Comparison of ENCODE assay signal across 29 cellular contexts in the genomic region with DNA sequence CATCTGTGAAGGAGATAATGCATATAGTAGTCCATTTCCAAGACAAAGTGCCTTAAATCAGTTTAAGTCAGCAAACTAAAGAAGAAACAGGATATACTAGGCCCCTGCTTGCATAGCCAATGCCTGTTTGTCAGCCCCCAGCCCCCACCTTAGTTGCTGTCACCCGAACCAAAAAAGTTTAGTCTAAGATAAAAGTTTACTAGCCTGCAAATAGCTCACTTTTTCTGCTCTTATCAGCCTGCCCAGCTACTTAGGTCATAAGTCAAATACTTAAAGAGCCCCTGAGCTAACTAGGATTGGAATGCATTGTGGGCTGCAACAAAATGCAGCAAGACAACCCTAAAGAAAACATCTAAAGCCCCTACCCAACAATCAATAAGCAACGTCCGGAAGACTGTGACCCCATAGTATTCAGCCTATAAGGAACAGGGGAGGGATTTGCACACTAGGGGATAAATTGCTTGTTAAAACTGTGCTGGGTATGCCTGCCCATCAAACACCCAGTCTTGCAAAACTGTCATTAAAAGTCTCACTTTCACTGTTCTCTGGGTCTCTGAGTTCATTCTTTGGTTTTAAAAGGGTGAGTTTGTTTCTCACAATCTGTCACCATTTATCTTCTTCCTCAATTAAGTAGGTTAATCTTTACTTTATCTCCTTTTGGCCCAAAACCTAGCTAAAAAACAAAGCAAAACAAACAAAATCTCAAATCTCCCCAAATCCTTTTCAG.
DNase-seq lines count a peak whose midpoint lies in the region; ATAC-seq, FAIRE-seq and TF ChIP-seq lines count a peak whose summit lies in the region.
"Had no signal": no experiment of that assay in that cellular context is flagged by ENCODE, and none has a peak within 500 bp of the region (broad histone marks: within the 10 kb centered on the region; RNA-seq: fewer than 3 reads in every experiment).

No MANE protein-coding gene starts in this region.

- no peak overlapping the region for H2AK5ac ChIP-seq in neuronal stem cell (ENCODE audit: low read depth, low read length)

- no peak overlapping the region for H3K14ac ChIP-seq in neuronal stem cell (ENCODE audit: low read length)

- TF ChIP-seq CTCF in OCI-LY3 (IDR thresholded peaks at IDR 0.05; ENCODE audit: low read depth, low read length) (no peak), endothelial cell of umbilical vein (IDR thresholded peaks at IDR 0.05; ENCODE audit: extremely low read depth in 1 of 2, insufficient read depth in 1 of 2, low read depth in 1 of 2, low read length in 2 of 2) (no peak), prostate gland (IDR thresholded peaks at IDR 0.05) (no peak)

- ATAC-seq in GM18907 (IDR thresholded peaks at IDR 0.05; ENCODE audit: unreplicated experiment) (peak; percentile 66), HG02623 (IDR thresholded peaks at IDR 0.05; ENCODE audit: unreplicated experiment) (no peak)
- no peak for ATAC-seq in activated T-helper 17 cell treated with anti-CD3 and anti-CD28 coated beads, Interleukin-2, amount 50 U/mL, for 72 hours (replicated peaks)
- ATAC-seq: stimulated activated naive CD8-positive, alpha-beta T cell treated with anti-CD3 and anti-CD28 coated beads, Interleukin-15, amount 100 ng/mL, for 72 hours had no signal

- no peak overlapping the region for H3K27ac Mint-ChIP-seq in activated T-helper 17 cell treated with anti-CD3 and anti-CD28 coated beads, Interleukin-2, amount 50 U/mL, for 72 hours
- H3K27ac Mint-ChIP-seq: activated B cell treated with CpG ODN at 0.5 μM for 24 hours; activated naive CD8-positive, alpha-beta T cell treated with anti-CD3 and anti-CD28 coated beads, Interleukin-2, amount 10 ng/mL, durations not matched to agents 7 days and 5 days; activated T-cell treated with anti-CD3 and anti-CD28 coated beads, Interleukin-2, amount 50 U/mL, for 24 hours; CD4-positive, alpha-beta T cell; nephron; stimulated activated naive CD8-positive, alpha-beta T cell treated with anti-CD3 and anti-CD28 coated beads, Interleukin-15, amount 100 ng/mL, for 72 hours had no signal

- peaks cover 16% of the 10 kb centered on the region for H3K9me3 Mint-ChIP-seq in activated T-helper 17 cell treated with anti-CD3 and anti-CD28 coated beads, Interleukin-2, amount 50 U/mL, for 72 hours

- H3K4ac ChIP-seq in neuronal stem cell (ENCODE audit: low read length), result no peak overlapping the region

- no peak overlapping the region for H2BK120ac ChIP-seq in neuronal stem cell (ENCODE audit: low read depth, low read length)

- no TSS peak for BruUV-seq in endothelial cell of umbilical vein (replicated peaks; lab: Mats Ljungman, UMichigan)

- CTCF ChIA-PET in endothelial cell of umbilical vein (lab: Charles Lee), result no interaction called here

- H3K79me2 ChIP-seq in OCI-LY3 (ENCODE audit: low read length) (no peaks in the 10 kb centered on the region), endothelial cell of umbilical vein (ENCODE audit: control insufficient read depth, insufficient read depth, low read length) (no peaks in the 10 kb centered on the region)

- no peaks in the 10 kb centered on the region for H3K36me3 Mint-ChIP-seq in activated T-helper 17 cell treated with anti-CD3 and anti-CD28 coated beads, Interleukin-2, amount 50 U/mL, for 72 hours (ENCODE audit: low read depth)

- H4K91ac ChIP-seq in neuronal stem cell (ENCODE audit: low read depth, low read length, poor library complexity), result no peak overlapping the region

- FAIRE-seq in endothelial cell of umbilical vein (lab: Jason Lieb, UNC), result peak; percentile 28
- FAIRE-seq: endometrium, frontal cortex had no signal

- no peaks in the 10 kb centered on the region for H4K20me1 ChIP-seq in OCI-LY3 (ENCODE audit: insufficient read depth, low read length)
- no peaks in the 10 kb centered on the region for H4K20me1 ChIP-seq in endothelial cell of umbilical vein (replicated peaks; ENCODE audit: control insufficient read depth, extremely low read depth, insufficient read depth, low read length)

- H3K36me3 ChIP-seq in OCI-LY3 (replicated peaks; ENCODE audit: low read depth, low read length), result peaks cover 17% of the 10 kb centered on the region
- no peaks in the 10 kb centered on the region for H3K36me3 ChIP-seq in endothelial cell of umbilical vein (ENCODE audit: control insufficient read depth in 2 of 2, extremely low read depth in 1 of 2, insufficient read depth in 2 of 2, low read length in 2 of 2)
- H3K36me3 ChIP-seq in neuronal stem cell (replicated peaks in 1 of 2; ENCODE audit: control insufficient read depth in 2 of 2, insufficient read depth in 2 of 2, low read length in 2 of 2), result no peaks in the 10 kb centered on the region
- H3K36me3 ChIP-seq in prostate gland, result no peaks in the 10 kb centered on the region
- H3K36me3 ChIP-seq: ovary, SJCRH30, thyroid gland had no signal

- peak overlapping the region; percentile 77 for H3K27ac ChIP-seq in OCI-LY3 (ENCODE audit: low read length)
- no peak overlapping the region for H3K27ac ChIP-seq in endothelial cell of umbilical vein (ENCODE audit: insufficient read depth, low read depth, low read length)
- peak overlapping the region; percentile 90 for H3K27ac ChIP-seq in neuronal stem cell (replicated peaks; ENCODE audit: low read length)
- no peak overlapping the region for H3K27ac ChIP-seq in prostate gland
- H3K27ac ChIP-seq: ovary, SJCRH30, thyroid gland had no signal

- H3K4me3 ChIP-seq in OCI-LY3 (ENCODE audit: low read length) (peak overlapping the region; percentile 26; the same call in 1 of the 2 replicates), endothelial cell of umbilical vein (replicated peaks in 1 of 3; ENCODE audit: insufficient read depth in 1 of 3, low read depth in 1 of 3, low read length in 3 of 3) (no peak overlapping the region), neuronal stem cell (ENCODE audit: low read length in 2 of 2) (no peak overlapping the region), prostate gland (no peak overlapping the region)
- H3K4me3 ChIP-seq: ovary, SJCRH30, thyroid gland had no signal

- H4K8ac ChIP-seq in neuronal stem cell (ENCODE audit: low read depth, low read length), result no peak overlapping the region

- H3K4me1 ChIP-seq in OCI-LY3 (ENCODE audit: low read length) (peaks cover 27% of the 10 kb centered on the region), endothelial cell of umbilical vein (ENCODE audit: control insufficient read depth, extremely low read depth, insufficient read depth, low read length) (peaks cover 12% of the 10 kb centered on the region), neuronal stem cell (ENCODE audit: control insufficient read depth in 2 of 2, insufficient read depth in 1 of 2, low read depth in 1 of 2, low read length in 2 of 2) (peaks cover 7% of the 10 kb centered on the region in 2 donors), prostate gland (replicated peaks) (no peaks in the 10 kb centered on the region)
- H3K4me1 ChIP-seq: SJCRH30, thyroid gland had no signal

- H3K4me1 Mint-ChIP-seq in activated T-helper 17 cell treated with anti-CD3 and anti-CD28 coated beads, Interleukin-2, amount 50 U/mL, for 72 hours, result peaks cover 11% of the 10 kb centered on the region

- WGBS in neuronal stem cell (ENCODE audit: extremely low coverage in 2 of 2, insufficient read length in 2 of 2, insufficient replicate concordance in 1 of 2), 2 donors, result no CpG with 5 or more reads among the region's 3 CpGs
- WGBS in prostate gland, result 54% methylated on average over 3 of the region's 3 CpGs

- H2AFZ ChIP-seq in OCI-LY3 (ENCODE audit: low read depth, low read length) (no peak overlapping the region), endothelial cell of umbilical vein (ENCODE audit: low read depth, low read length) (no peak overlapping the region), neuronal stem cell (ENCODE audit: low read length) (peak overlapping the region; percentile 38)

- POLR2A ChIA-PET in endothelial cell of umbilical vein (lab: Charles Lee), result no interaction called here

- H3K18ac ChIP-seq in neuronal stem cell (ENCODE audit: low read length), result no peak overlapping the region

- no peaks in the 10 kb centered on the region for H3K27me3 Mint-ChIP-seq in activated T-helper 17 cell treated with anti-CD3 and anti-CD28 coated beads, Interleukin-2, amount 50 U/mL, for 72 hours
- H3K27me3 Mint-ChIP-seq: activated B cell treated with CpG ODN at 0.5 μM for 24 hours; activated naive CD8-positive, alpha-beta T cell treated with anti-CD3 and anti-CD28 coated beads, Interleukin-2, amount 10 ng/mL, durations not matched to agents 7 days and 5 days; activated T-cell treated with anti-CD3 and anti-CD28 coated beads, Interleukin-2, amount 50 U/mL, for 24 hours; CD4-positive, alpha-beta T cell; stimulated activated naive CD8-positive, alpha-beta T cell treated with anti-CD3 and anti-CD28 coated beads, Interleukin-15, amount 100 ng/mL, for 72 hours had no signal

- peak overlapping the region; percentile 36 for H3K4me2 ChIP-seq in OCI-LY3 (ENCODE audit: low read length)
- H3K4me2 ChIP-seq in endothelial cell of umbilical vein (ENCODE audit: insufficient read depth, low read length), result no peak overlapping the region
- peak overlapping the region; percentile 29 for H3K4me2 ChIP-seq in neuronal stem cell (ENCODE audit: insufficient read depth, low read length, poor library complexity, severe bottlenecking)

- H3K23ac ChIP-seq in neuronal stem cell (ENCODE audit: low read depth, low read length, poor library complexity), result no peak overlapping the region

- H3K9me3 ChIP-seq in OCI-LY3 (ENCODE audit: insufficient read depth, low read length) (peaks cover 5% of the 10 kb centered on the region), endothelial cell of umbilical vein (replicated peaks; ENCODE audit: control insufficient read depth, insufficient read depth, low read length) (no peaks in the 10 kb centered on the region), neuronal stem cell (replicated peaks in 1 of 2; ENCODE audit: control insufficient read depth in 2 of 2, insufficient read depth in 1 of 2, low read depth in 1 of 2, low read length in 2 of 2) (peaks cover 2 to 4% of the 10 kb centered on the region in 2 donors), prostate gland (no peaks in the 10 kb centered on the region)
- H3K9me3 ChIP-seq: ovary, SJCRH30, thyroid gland had no signal

- intact Hi-C loops in endothelial cell of umbilical vein (cut with micrococcal nuclease) (no loop called here), prostate gland (cut with DNase I) (no loop called here)

- no peak overlapping the region for H2BK12ac ChIP-seq in neuronal stem cell (ENCODE audit: low read length)

- no peaks in the 10 kb centered on the region for H3K79me1 ChIP-seq in neuronal stem cell (ENCODE audit: low read depth, low read length)

- H3K9ac ChIP-seq in OCI-LY3 (ENCODE audit: low read length), result no peak overlapping the region
- H3K9ac ChIP-seq in endothelial cell of umbilical vein (replicated peaks; ENCODE audit: extremely low read depth, insufficient read depth, low read length), result no peak overlapping the region
- no peak overlapping the region for H3K9ac ChIP-seq in neuronal stem cell (ENCODE audit: low read depth, low read length, poor library complexity)

- dilution Hi-C loops in endothelial cell of umbilical vein (cut with MboI; ENCODE audit: extremely low pct_ligation_motif_present, low sequenced_read_pairs), result no loop called here

- DNase-seq in endothelial cell of umbilical vein (ENCODE audit: low read depth, low spot score) (peak; percentile 57), neuronal stem cell (ENCODE audit: low spot score) (peak; percentile 43), DMS153 (lab: John Stamatoyannopoulos, UW) (no peak), prostate gland (ENCODE audit: low spot score) (no peak)
- DNase-seq: activated B cell treated with CpG ODN at 0.5 μM for 24 hours; activated CD4-positive, alpha-beta T cell treated with anti-CD3 and anti-CD28 coated beads, Interleukin-2, amount 50 U/mL, for 1 hour; activated gamma-delta T cell treated with Interleukin-2 at 50 U/mL for 16 hours; activated naive CD8-positive, alpha-beta T cell treated with anti-CD3 and anti-CD28 coated beads, Interleukin-2, amount 10 ng/mL, durations not matched to agents 7 days and 5 days; activated T-cell treated with anti-CD3 and anti-CD28 coated beads, Interleukin-2, amount 50 U/mL, for 24 hours; CD4-positive, alpha-beta T cell; central memory CD4-positive, alpha-beta T cell; cortex of kidney; Kasumi-1; NCI-H146; NCI-H446; NCI-H774; ovary; SJCRH30; stimulated activated CD4-positive, alpha-beta T cell treated with anti-CD3 and anti-CD28 coated beads, Interleukin-2, amount 100 ng/mL, for 24 hours; stimulated activated CD8-positive, alpha-beta memory T cell treated with anti-CD3 and anti-CD28 coated beads, Interleukin-4, amount 100 ng/mL, for 48 hours; stimulated activated naive CD8-positive, alpha-beta T cell treated with anti-CD3 and anti-CD28 coated beads, Interleukin-15, amount 100 ng/mL, for 72 hours; thyroid gland had no signal

- no peaks in the 10 kb centered on the region for H3K9me1 ChIP-seq in endothelial cell of umbilical vein (replicated peaks; ENCODE audit: control insufficient read depth, extremely low read depth, insufficient read depth, low read length)

- H2BK5ac ChIP-seq in neuronal stem cell (ENCODE audit: low read length), result no peak overlapping the region

- H3K27me3 ChIP-seq in OCI-LY3 (ENCODE audit: low read depth, low read length) (no peaks in the 10 kb centered on the region), endothelial cell of umbilical vein (ENCODE audit: control insufficient read depth in 2 of 2, insufficient read depth in 2 of 2, low read length in 2 of 2) (no peaks in the 10 kb centered on the region), neuronal stem cell (ENCODE audit: control insufficient read depth in 3 of 3, insufficient read depth in 3 of 3, low read depth in 1 of 3, low read length in 3 of 3) (no peaks in the 10 kb centered on the region), prostate gland (replicated peaks; ENCODE audit: insufficient read depth) (no peaks in the 10 kb centered on the region)
- H3K27me3 ChIP-seq: ovary, SJCRH30, thyroid gland had no signal

- no peak overlapping the region for H2BK15ac ChIP-seq in neuronal stem cell (ENCODE audit: low read length)

- TF ChIP-seq POLR2A in endothelial cell of umbilical vein (IDR thresholded peaks at IDR 0.05; ENCODE audit: low read depth, low read length), result no peak
- no peak for TF ChIP-seq POLR2A in prostate gland (IDR thresholded peaks at IDR 0.05)

- no peak overlapping the region for H3K4me3 Mint-ChIP-seq in activated T-helper 17 cell treated with anti-CD3 and anti-CD28 coated beads, Interleukin-2, amount 50 U/mL, for 72 hours
- H3K4me3 Mint-ChIP-seq: activated B cell treated with CpG ODN at 0.5 μM for 24 hours; activated naive CD8-positive, alpha-beta T cell treated with anti-CD3 and anti-CD28 coated beads, Interleukin-2, amount 10 ng/mL, durations not matched to agents 7 days and 5 days; activated T-cell treated with anti-CD3 and anti-CD28 coated beads, Interleukin-2, amount 50 U/mL, for 24 hours; CD4-positive, alpha-beta T cell; nephron; stimulated activated naive CD8-positive, alpha-beta T cell treated with anti-CD3 and anti-CD28 coated beads, Interleukin-15, amount 100 ng/mL, for 72 hours had no signal

Comparison
In these comparisons a context has a peak if more than half of its experiments do, and no peak if none do; other contexts are left out.
1. H3K27ac ChIP-seq: peak in OCI-LY3 (single experiment) and neuronal stem cell (single experiment); none in endothelial cell of umbilical vein (single experiment) and prostate gland (0 of 2).
2. DNase-seq: peak in endothelial cell of umbilical vein (single experiment) and neuronal stem cell (single experiment); none in DMS153 (single experiment) and prostate gland (single experiment).